In the genomic region with DNA sequence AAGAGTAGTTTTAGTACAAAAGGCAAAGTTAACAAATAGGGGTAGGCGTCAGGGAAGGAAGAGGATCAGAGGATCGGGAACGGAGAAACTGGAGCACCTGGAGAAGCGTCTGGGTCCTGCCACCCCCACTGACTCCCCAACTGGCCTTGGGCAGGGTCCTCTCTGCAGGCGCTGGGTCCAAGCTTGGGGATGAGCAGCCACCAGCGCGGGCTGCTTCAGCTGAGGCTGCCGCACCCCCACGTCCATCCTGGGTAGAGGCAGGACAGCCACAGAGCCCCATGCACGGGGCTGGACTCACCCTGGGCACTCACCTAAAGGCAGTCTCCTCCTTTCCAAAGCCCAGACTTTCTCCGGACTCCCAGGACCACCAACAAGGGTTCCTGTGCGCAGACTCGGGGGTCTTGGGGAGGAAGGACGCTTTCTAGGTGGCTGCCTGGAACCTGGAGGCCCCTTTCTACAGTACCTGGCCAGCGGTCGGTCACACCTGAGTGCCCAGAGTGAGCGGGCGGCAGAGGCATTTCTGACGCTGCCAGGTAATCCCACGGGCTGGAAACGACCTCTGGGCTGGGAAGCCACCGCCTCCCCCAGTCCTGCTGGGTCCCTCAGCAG, we compare ENCODE assay signal across 2 cellular contexts.
TF ChIP-seq lines count a peak whose summit lies in the region.

No MANE protein-coding gene starts in this region.

TF ChIP-seq in A549, 52 proteins besides CTCF, POLR2A, EP300 and RAD21:
- TF ChIP-seq CBX2 (IDR thresholded peaks at IDR 0.05; ENCODE audit: borderline replicate concordance, low read depth) (no peak), CHD4 (IDR thresholded peaks at IDR 0.05; ENCODE audit: borderline replicate concordance) (no peak), MAZ (IDR thresholded peaks at IDR 0.05; ENCODE audit: borderline replicate concordance, low read depth, low read length) (no peak), RCOR1 (IDR thresholded peaks at IDR 0.05; ENCODE audit: low read depth, low read length) (no peak), JUN (IDR thresholded peaks at IDR 0.05) (no peak)
- TF ChIP-seq, protein P1, sequence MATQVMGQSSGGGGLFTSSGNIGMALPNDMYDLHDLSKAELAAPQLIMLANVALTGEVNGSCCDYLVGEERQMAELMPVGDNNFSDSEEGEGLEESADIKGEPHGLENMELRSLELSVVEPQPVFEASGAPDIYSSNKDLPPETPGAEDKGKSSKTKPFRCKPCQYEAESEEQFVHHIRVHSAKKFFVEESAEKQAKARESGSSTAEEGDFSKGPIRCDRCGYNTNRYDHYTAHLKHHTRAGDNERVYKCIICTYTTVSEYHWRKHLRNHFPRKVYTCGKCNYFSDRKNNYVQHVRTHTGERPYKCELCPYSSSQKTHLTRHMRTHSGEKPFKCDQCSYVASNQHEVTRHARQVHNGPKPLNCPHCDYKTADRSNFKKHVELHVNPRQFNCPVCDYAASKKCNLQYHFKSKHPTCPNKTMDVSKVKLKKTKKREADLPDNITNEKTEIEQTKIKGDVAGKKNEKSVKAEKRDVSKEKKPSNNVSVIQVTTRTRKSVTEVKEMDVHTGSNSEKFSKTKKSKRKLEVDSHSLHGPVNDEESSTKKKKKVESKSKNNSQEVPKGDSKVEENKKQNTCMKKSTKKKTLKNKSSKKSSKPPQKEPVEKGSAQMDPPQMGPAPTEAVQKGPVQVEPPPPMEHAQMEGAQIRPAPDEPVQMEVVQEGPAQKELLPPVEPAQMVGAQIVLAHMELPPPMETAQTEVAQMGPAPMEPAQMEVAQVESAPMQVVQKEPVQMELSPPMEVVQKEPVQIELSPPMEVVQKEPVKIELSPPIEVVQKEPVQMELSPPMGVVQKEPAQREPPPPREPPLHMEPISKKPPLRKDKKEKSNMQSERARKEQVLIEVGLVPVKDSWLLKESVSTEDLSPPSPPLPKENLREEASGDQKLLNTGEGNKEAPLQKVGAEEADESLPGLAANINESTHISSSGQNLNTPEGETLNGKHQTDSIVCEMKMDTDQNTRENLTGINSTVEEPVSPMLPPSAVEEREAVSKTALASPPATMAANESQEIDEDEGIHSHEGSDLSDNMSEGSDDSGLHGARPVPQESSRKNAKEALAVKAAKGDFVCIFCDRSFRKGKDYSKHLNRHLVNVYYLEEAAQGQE (IDR thresholded peaks at IDR 0.05): no peak
- TF ChIP-seq, protein P2, sequence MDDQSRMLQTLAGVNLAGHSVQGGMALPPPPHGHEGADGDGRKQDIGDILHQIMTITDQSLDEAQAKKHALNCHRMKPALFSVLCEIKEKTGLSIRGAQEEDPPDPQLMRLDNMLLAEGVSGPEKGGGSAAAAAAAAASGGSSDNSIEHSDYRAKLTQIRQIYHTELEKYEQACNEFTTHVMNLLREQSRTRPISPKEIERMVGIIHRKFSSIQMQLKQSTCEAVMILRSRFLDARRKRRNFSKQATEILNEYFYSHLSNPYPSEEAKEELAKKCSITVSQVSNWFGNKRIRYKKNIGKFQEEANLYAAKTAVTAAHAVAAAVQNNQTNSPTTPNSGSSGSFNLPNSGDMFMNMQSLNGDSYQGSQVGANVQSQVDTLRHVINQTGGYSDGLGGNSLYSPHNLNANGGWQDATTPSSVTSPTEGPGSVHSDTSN (IDR thresholded peaks at IDR 0.05): no peak

TF ChIP-seq in H1, 55 proteins besides CTCF, POLR2A, EP300 and RAD21:
- TF ChIP-seq GABPA (IDR thresholded peaks at IDR 0.05; ENCODE audit: borderline replicate concordance, insufficient read depth, low read length): no peak
- TF ChIP-seq MAFK (IDR thresholded peaks at IDR 0.05; ENCODE audit: low read depth, low read length): no peak
- TF ChIP-seq BCL11A (IDR thresholded peaks at IDR 0.05; ENCODE audit: low read depth in 2 of 2, low read length in 2 of 2): no peak
- TF ChIP-seq SP2 (IDR thresholded peaks at IDR 0.05; ENCODE audit: low read length): no peak
- TF ChIP-seq RXRA (IDR thresholded peaks at IDR 0.05; ENCODE audit: insufficient read depth, low read depth, low read length): no peak
- TF ChIP-seq KDM5A (IDR thresholded peaks at IDR 0.05; ENCODE audit: low read length): no peak
- no peak for TF ChIP-seq JUN (IDR thresholded peaks at IDR 0.05; ENCODE audit: low read depth, low read length)
- no peak for TF ChIP-seq TCF12 (IDR thresholded peaks at IDR 0.05; ENCODE audit: low read depth, low read length)
- TF ChIP-seq EZH2 (IDR thresholded peaks at IDR 0.05; ENCODE audit: low read depth, low read length, severe bottlenecking): no peak
- TF ChIP-seq CBX8 (IDR thresholded peaks at IDR 0.05; ENCODE audit: borderline replicate concordance, low read depth, low read length): no peak
